11 cellular contexts compared by ENCODE assay signal in the genomic region with DNA sequence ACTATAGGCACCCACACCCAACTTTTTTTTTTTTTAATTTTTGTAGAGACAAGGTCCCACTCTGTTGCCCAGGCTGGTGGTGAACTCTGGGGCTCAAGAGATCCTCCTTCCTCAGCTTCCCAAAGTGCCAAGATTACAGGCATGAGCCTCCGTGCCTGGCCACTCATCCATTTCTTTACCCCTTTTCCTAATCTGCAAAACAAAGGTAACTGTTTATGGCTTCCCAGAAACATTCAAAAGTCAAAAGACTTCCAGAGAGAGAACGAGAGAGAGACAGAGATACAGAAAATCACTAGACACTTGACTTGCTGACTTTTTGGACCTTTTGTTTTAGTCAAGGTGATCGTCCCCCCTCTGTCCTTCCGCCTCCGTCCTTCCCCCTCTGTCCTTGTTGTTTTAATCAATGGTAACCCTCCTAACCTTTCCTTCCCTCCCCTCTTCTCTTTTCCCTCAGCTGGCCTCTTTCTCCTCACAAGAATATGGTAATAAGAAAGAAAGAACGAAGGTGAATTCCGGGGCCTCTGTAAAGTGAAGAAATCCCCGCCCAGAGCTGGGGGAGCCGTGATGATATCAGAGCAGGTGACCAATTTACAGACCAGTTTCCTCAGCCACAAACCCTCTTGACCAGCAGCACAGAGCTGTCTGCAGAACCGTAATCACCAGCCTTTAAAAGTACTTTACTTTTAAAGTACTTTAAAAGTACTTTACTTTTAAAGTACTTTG. TPM values are rescaled to one million over a fixed set of nuclear protein-coding genes. Genes with fewer than 3 reads are reported as not detected.
A peak's percentile ranks its signal among the peaks of the same experiment; 100 is the strongest.
DNase-seq lines count a peak whose midpoint lies in the region; ATAC-seq, FAIRE-seq and TF ChIP-seq lines count a peak whose summit lies in the region.
"Had no signal": no experiment of that assay in that cellular context is flagged by ENCODE, and none has a peak within 500 bp of the region (broad histone marks: within the 10 kb centered on the region; RNA-seq: fewer than 3 reads in every experiment).

No MANE protein-coding gene starts in this region.

- no peak for FAIRE-seq in GM12878 (lab: Jason Lieb, UNC)

- no peaks in the 10 kb centered on the region for H3K36me3 ChIP-seq in GM12878 (ENCODE audit: control insufficient read depth in 2 of 2, insufficient read depth in 2 of 2, low read length in 1 of 2)
- H3K36me3 ChIP-seq: left ventricle myocardium inferior had no signal

- in situ Hi-C loops in GM12878 (cut with MboI), result no loop called here

- no peak overlapping the region for H3K4me3 ChIP-seq in GM12878
- H3K4me3 ChIP-seq: left ventricle myocardium inferior had no signal

- peaks cover 27% of the 10 kb centered on the region for H3K36me3 Mint-ChIP-seq in T-helper 1 cell treated with Interleukin-12 subunit alpha and Interleukin-12 subunit beta and Interleukin-4 antibody, amounts not matched to agents 30 μg/mL and 1 μg/mL, for 36 hours (ENCODE audit: low read depth)
- no peaks in the 10 kb centered on the region for H3K36me3 Mint-ChIP-seq in progenitor cell of endocrine pancreas (ENCODE audit: insufficient read depth)

- no TSS peak for BruUV-seq in GM12878 (replicated peaks; lab: Mats Ljungman, UMichigan)

- no peak for TF ChIP-seq POLR2A in GM12878 (IDR thresholded peaks at IDR 0.05; ENCODE audit: low read depth, low read length)

- H3K4me1 ChIP-seq in GM12878 (ENCODE audit: control insufficient read depth, insufficient read depth, low read length), result peaks cover 53% of the 10 kb centered on the region

- H2AFZ ChIP-seq in GM12878 (ENCODE audit: control insufficient read depth, low read depth, low read length), result no peak overlapping the region

- DNase-seq in T-helper 1 cell (no peak), GM12878 (ENCODE audit: low read depth, low spot score) (no peak), progenitor cell of endocrine pancreas (ENCODE audit: low spot score, unreplicated experiment) (no peak), NCI-H187 (lab: John Stamatoyannopoulos, UW) (no peak), NAMALWA (ENCODE audit: low spot score) (no peak)
- DNase-seq: 8988T; left ventricle myocardium inferior; stimulated activated CD4-positive, alpha-beta T cell treated with anti-CD3 and anti-CD28 coated beads, Interleukin-4, amount 100 ng/mL, for 24 hours had no signal

- 28% methylated on average over 10 of the region's 10 CpGs for WGBS in GM12878 (ENCODE audit: insufficient coverage, insufficient replicate concordance, low lambda C conversion rate, missing lambda C conversion rate)

- SMC1A ChIA-PET in GM12878 (lab: Charles Lee; ENCODE audit: uncharacterized antibody, unreplicated experiment), result interaction anchor here (0.6 to 9.8 kb wide), 13 partner anchors 8 to 105 kb away, joined by 3 to 190 read pairs (median 5); partner anchors contain the start of gene KLHL24

- H3K4me3 Mint-ChIP-seq in T-helper 1 cell treated with Interleukin-12 subunit alpha and Interleukin-12 subunit beta and Interleukin-4 antibody, amounts not matched to agents 30 μg/mL and 1 μg/mL, for 36 hours, result no peak overlapping the region
- H3K4me3 Mint-ChIP-seq in progenitor cell of endocrine pancreas (ENCODE audit: low read depth), result peak overlapping the region; percentile 8

- no peak for TF ChIP-seq CTCF in GM12878 (IDR thresholded peaks at IDR 0.05 in 2 of 3, conservative IDR thresholded peaks at IDR 0.05 in 1 of 3; ENCODE audit: control insufficient read depth in 2 of 3, extremely low read depth in 1 of 3, insufficient read depth in 1 of 3, low read depth in 3 of 3, low read length in 3 of 3)
- no peak for TF ChIP-seq CTCF in progenitor cell of endocrine pancreas (IDR thresholded peaks at IDR 0.05; ENCODE audit: unreplicated experiment)

- intact Hi-C loops in GM12878 (cut with micrococcal nuclease; ENCODE audit: unreplicated experiment), result loop anchor here (1.0 kb wide), 1 partner anchor 40 kb away; no protein-coding TSS in a partner anchor

- peak overlapping the region; percentile 4 for H3K27ac Mint-ChIP-seq in T-helper 1 cell treated with Interleukin-12 subunit alpha and Interleukin-12 subunit beta and Interleukin-4 antibody, amounts not matched to agents 30 μg/mL and 1 μg/mL, for 36 hours
- peak overlapping the region; percentile 68 for H3K27ac Mint-ChIP-seq in progenitor cell of endocrine pancreas

- 0 out of 2 replicates have a peak, but pooled peaks have one; percentile 1 for TF ChIP-seq RAD21 in GM12878 (IDR thresholded peaks at IDR 0.05; ENCODE audit: insufficient read depth, low read depth, low read length)

- no peaks in the 10 kb centered on the region for H3K27me3 ChIP-seq in GM12878 (replicated peaks in 1 of 2; ENCODE audit: control insufficient read depth in 2 of 2, insufficient read depth in 2 of 2, low read length in 1 of 2)

- no peaks in the 10 kb centered on the region; the same call in 2 of the 3 replicates for H3K9me3 ChIP-seq in GM12878 (replicated peaks; ENCODE audit: control insufficient read depth, insufficient read depth, low read length)

- peaks cover 41% of the 10 kb centered on the region for H3K4me1 Mint-ChIP-seq in T-helper 1 cell treated with Interleukin-12 subunit alpha and Interleukin-12 subunit beta and Interleukin-4 antibody, amounts not matched to agents 30 μg/mL and 1 μg/mL, for 36 hours (ENCODE audit: low read depth)
- peaks cover 6% of the 10 kb centered on the region for H3K4me1 Mint-ChIP-seq in progenitor cell of endocrine pancreas (ENCODE audit: low read depth)

- POLR2A ChIA-PET in GM12878 (lab: Charles Lee), result interaction anchor here (0.7 to 11.9 kb wide), 12 partner anchors 8 to 106 kb away, joined by 3 to 181 read pairs (median 10); partner anchors contain the start of gene KLHL6

- CTCF ChIA-PET in GM12878 (lab: Yijun Ruan, JAX), result interaction anchor here (0.6 to 9.3 kb wide), 14 partner anchors 5 to 58 kb away, joined by 3 to 98 read pairs (median 4); partner anchors contain the start of gene KLHL6

- ATAC-seq in HG03039 (IDR thresholded peaks at IDR 0.05; ENCODE audit: unreplicated experiment), result peak; percentile 40
- ATAC-seq in GM12878, result peak; percentile 68
- no peak for ATAC-seq in HG02981 (IDR thresholded peaks at IDR 0.05; ENCODE audit: unreplicated experiment)

- H3K4me2 ChIP-seq in GM12878 (ENCODE audit: control insufficient read depth, insufficient read depth), result peak overlapping the region; percentile 60

- H3K79me2 ChIP-seq in GM12878 (ENCODE audit: control insufficient read depth, insufficient read depth, low read length), result peaks cover 8% of the 10 kb centered on the region

- peak overlapping the region; percentile 40 for H3K27ac ChIP-seq in GM12878 (ENCODE audit: control insufficient read depth, insufficient read depth)
- H3K27ac ChIP-seq: left ventricle myocardium inferior had no signal

- peak; percentile 14 to 34; a peak in 1 of 4 replicates for TF ChIP-seq EP300 in GM12878 (IDR thresholded peaks at IDR 0.05; ENCODE audit: borderline replicate concordance in 1 of 2, control insufficient read depth in 1 of 2, low read depth in 2 of 2, low read length in 2 of 2)

- peak overlapping the region; percentile 25 for H3K9ac ChIP-seq in GM12878 (ENCODE audit: control insufficient read depth, insufficient read depth, low read length)

- no peaks in the 10 kb centered on the region for H3K9me3 Mint-ChIP-seq in T-helper 1 cell treated with Interleukin-12 subunit alpha and Interleukin-12 subunit beta and Interleukin-4 antibody, amounts not matched to agents 30 μg/mL and 1 μg/mL, for 36 hours
- H3K9me3 Mint-ChIP-seq in progenitor cell of endocrine pancreas (ENCODE audit: low read depth), result no peaks in the 10 kb centered on the region

- RAD21 ChIA-PET in GM12878 (lab: Charles Lee; ENCODE audit: unreplicated experiment), result interaction anchor here (0.7 to 14.8 kb wide), 12 partner anchors 8 to 85 kb away, joined by 3 to 245 read pairs (median 8); no protein-coding TSS in a partner anchor

- H3K27me3 Mint-ChIP-seq in T-helper 1 cell treated with Interleukin-12 subunit alpha and Interleukin-12 subunit beta and Interleukin-4 antibody, amounts not matched to agents 30 μg/mL and 1 μg/mL, for 36 hours (ENCODE audit: low read depth), result no peaks in the 10 kb centered on the region
- peaks cover 5% of the 10 kb centered on the region for H3K27me3 Mint-ChIP-seq in progenitor cell of endocrine pancreas

- no peaks in the 10 kb centered on the region; the same call in 1 of the 2 replicates for H4K20me1 ChIP-seq in GM12878 (ENCODE audit: control insufficient read depth, insufficient read depth)

TF ChIP-seq in GM12878, 131 proteins besides CTCF, POLR2A, EP300 and RAD21 (continues in another document):
- TF ChIP-seq TAF1 (IDR thresholded peaks at IDR 0.05; ENCODE audit: borderline replicate concordance, low read depth, low read length) (0 out of 2 replicates have a peak, but pooled peaks have one; percentile 43), RUNX3 (IDR thresholded peaks at IDR 0.05; ENCODE audit: low read length) (peak; percentile 70; the same call in 1 of the 2 replicates), CEBPB (IDR thresholded peaks at IDR 0.05; ENCODE audit: borderline replicate concordance in 1 of 2, low read depth in 2 of 2, low read length in 2 of 2) (0 out of 4 replicates have a peak, but pooled peaks of 1 of the 2 experiments have one; percentile 32), CHD2 (IDR thresholded peaks at IDR 0.05; ENCODE audit: borderline replicate concordance, low read depth, low read length) (0 out of 2 replicates have a peak, but pooled peaks have one; percentile 17), JUNB (IDR thresholded peaks at IDR 0.05) (peak; percentile 48), POU2F2 (IDR thresholded peaks at IDR 0.05; ENCODE audit: borderline replicate concordance, low read depth, low read length) (peak; percentile 26; the same call in 1 of the 3 replicates), STAT1 (conservative IDR thresholded peaks at IDR 0.05) (no peak)

RNA-seq across cellular contexts. Expression of gene KLHL6, which starts 21.9 kb away (rescaled TPM):
- 551 and 574 TPM in 2 replicates for total RNA-seq in GM12878 (2013; cell fraction: nucleolus; rRNA removed)
- 23.6 and 27.5 TPM in 2 replicates for total RNA-seq in GM12878 (2014; rRNA removed)
- 26.8 and 28.0 TPM in 2 replicates for total RNA-seq in GM12878 (2014; rRNA removed; fragmentation: Illumina TruSeq; extraction: Trizol)
- total RNA-seq in GM12878 (2021), result 28.7 and 29.7 TPM in 2 replicates
- polyA plus RNA-seq in GM12878 (2011; ENCODE audit: low read depth), result 7.9 TPM
- polyA plus RNA-seq in GM12878 (2011; rRNA removed), result 91.8 and 99.8 TPM in 2 replicates
- polyA plus RNA-seq in GM12878 (2011; cell fraction: cytosol; rRNA removed), result 60.5 and 63.5 TPM in 2 replicates
- polyA plus RNA-seq in GM12878 (2011; cell fraction: nucleus; rRNA removed), result 139 and 178 TPM in 2 replicates
- 12.3 and 19.6 TPM in 2 replicates for polyA plus RNA-seq in GM12878 (2012)
- 26.5 and 30.0 TPM in 2 replicates for polyA plus RNA-seq in GM12878 (2014; fragmentation: Illumina TruSeq; extraction: Trizol)
- polyA plus RNA-seq in GM12878 (2014; fragmentation: Nextera tagmentation; extraction: Ambion mirVana), result 1 to 10 TPM; 4.0 to 4.2 TPM
- polyA plus RNA-seq in GM12878 (2014; rRNA removed), result 23.0 and 25.2 TPM in 2 replicates
- polyA plus RNA-seq in GM12878 (2016; fragmentation: Nextera tagmentation; extraction: Ambion mirVana), result 10 to 100 TPM; 16.5 to 19.9 TPM
- 104 and 116 TPM in 2 replicates for polyA minus RNA-seq in GM12878 (2011; rRNA and poly(A)+ RNA removed)
- polyA minus RNA-seq in GM12878 (2011; cell fraction: cytosol; rRNA and poly(A)+ RNA removed), result 29.4 and 31.6 TPM in 2 replicates
- polyA minus RNA-seq in GM12878 (2011; cell fraction: nucleus; rRNA and poly(A)+ RNA removed), result 52.3 and 65.3 TPM in 2 replicates
- 0.12 TPM in 1 of 2 replicates, not detected in the other for total RNA-seq in progenitor cell of endocrine pancreas

Comparison
In these comparisons a context has a peak if more than half of its experiments do, and no peak if none do; other contexts are left out.
1. RNA of gene KLHL6, which starts 21.9 kb away (total RNA-seq): 23.6 to 574 TPM in GM12878; 0.12 TPM in progenitor cell of endocrine pancreas; every median in the first group is over 10 times any median in the second.